12 cellular contexts compared by ENCODE assay signal in the genomic region with DNA sequence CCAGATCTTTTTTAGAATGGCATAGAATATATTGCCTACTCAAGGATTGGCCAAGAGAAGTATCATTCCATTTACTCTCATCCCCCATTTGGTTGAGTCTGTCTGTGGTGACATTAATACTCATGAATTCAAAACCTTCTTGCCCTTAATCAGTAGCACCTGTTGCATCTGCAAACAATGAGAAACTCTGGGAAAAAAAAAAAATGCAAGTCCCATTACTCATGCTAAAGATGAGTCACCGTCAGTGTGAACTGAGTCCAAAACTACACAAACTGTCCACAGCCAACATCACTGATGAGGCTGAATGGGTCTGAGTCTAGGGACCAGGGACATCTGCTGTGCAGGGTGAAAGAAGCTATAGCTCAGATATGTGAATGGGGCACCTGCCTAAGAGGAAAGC.
DNase-seq lines count a peak whose midpoint lies in the region; TF ChIP-seq lines count a peak whose summit lies in the region.
"Had no signal": no experiment of that assay in that cellular context is flagged by ENCODE, and none has a peak within 500 bp of the region (broad histone marks: within the 10 kb centered on the region; RNA-seq: fewer than 3 reads in every experiment).

No MANE protein-coding gene starts in this region.

- H3K79me2 ChIP-seq in neural progenitor cell (ENCODE audit: low read depth) = no peaks in the 10 kb centered on the region

- H3K9ac ChIP-seq in neural progenitor cell = no peak overlapping the region

- no peaks in the 10 kb centered on the region for H3K36me3 Mint-ChIP-seq in neural progenitor cell

- peaks cover 7% of the 10 kb centered on the region for H3K9me3 Mint-ChIP-seq in neural progenitor cell

- H3K4me1 Mint-ChIP-seq in neural progenitor cell = peaks cover 6% of the 10 kb centered on the region
- H3K4me1 Mint-ChIP-seq: activated naive CD8-positive, alpha-beta T cell treated with anti-CD3 and anti-CD28 coated beads, Interleukin-2, amount 50 U/mL, for 24 hours had no signal

- H3K36me3 ChIP-seq in kidney epithelial cell (ENCODE audit: control insufficient read depth, insufficient read depth, low read length) (no peaks in the 10 kb centered on the region), neural progenitor cell (no peaks in the 10 kb centered on the region)
- H3K36me3 ChIP-seq: stomach had no signal

- no peaks in the 10 kb centered on the region for H3K27me3 Mint-ChIP-seq in neural progenitor cell (ENCODE audit: insufficient read depth, low read depth)

- no peak overlapping the region for H3K4me2 ChIP-seq in neural progenitor cell

- no peak overlapping the region for H3K27ac ChIP-seq in neural progenitor cell
- H3K27ac ChIP-seq: stomach had no signal

- H3K4me3 Mint-ChIP-seq in neural progenitor cell = no peak overlapping the region
- H3K4me3 Mint-ChIP-seq: activated naive CD8-positive, alpha-beta T cell treated with anti-CD3 and anti-CD28 coated beads, Interleukin-2, amount 50 U/mL, for 24 hours had no signal

- H3K27me3 ChIP-seq in kidney epithelial cell (ENCODE audit: control insufficient read depth, insufficient read depth, low read length) (no peaks in the 10 kb centered on the region), neural progenitor cell (no peaks in the 10 kb centered on the region)
- H3K27me3 ChIP-seq: stomach had no signal

- H4K20me1 ChIP-seq in neural progenitor cell (ENCODE audit: low read depth) = no peaks in the 10 kb centered on the region

- H3K9me3 ChIP-seq in neural progenitor cell (ENCODE audit: low read depth) = no peaks in the 10 kb centered on the region

- H2AFZ ChIP-seq in neural progenitor cell (replicated peaks) = no peak overlapping the region

- TF ChIP-seq CTCF in kidney epithelial cell (IDR thresholded peaks at IDR 0.05; ENCODE audit: insufficient read depth, low read length, poor library complexity, severe bottlenecking) (no peak), neural progenitor cell (IDR thresholded peaks at IDR 0.05) (no peak)

- no peak overlapping the region for H3K27ac Mint-ChIP-seq in neural progenitor cell
- H3K27ac Mint-ChIP-seq: activated naive CD8-positive, alpha-beta T cell treated with anti-CD3 and anti-CD28 coated beads, Interleukin-2, amount 50 U/mL, for 24 hours had no signal

- no peaks in the 10 kb centered on the region for H3K4me1 ChIP-seq in neural progenitor cell
- H3K4me1 ChIP-seq: stomach had no signal

- H3K4me3 ChIP-seq in kidney epithelial cell (ENCODE audit: low read depth, low read length) (no peak overlapping the region), neural progenitor cell (no peak overlapping the region)
- H3K4me3 ChIP-seq: stomach had no signal

- H3F3A ChIP-seq in neural progenitor cell (ENCODE audit: low read depth) = no peaks in the 10 kb centered on the region

- DNase-seq in DMS53 (lab: John Stamatoyannopoulos, UW) (peak; percentile 96), M059J (ENCODE audit: low read depth) (peak; percentile 91), astrocyte of the hippocampus (ENCODE audit: low read depth, low spot score) (peak; percentile 50), kidney epithelial cell (ENCODE audit: low read depth) (peak; percentile 68), neural progenitor cell (ENCODE audit: low spot score) (no peak), NCI-H1048 (lab: John Stamatoyannopoulos, UW) (no peak)
- DNase-seq in stimulated activated CD4-positive, alpha-beta T cell treated with anti-CD3 and anti-CD28 coated beads, Interleukin-1b, Interleukin-23, amount 100 ng/mL, for 48 hours = no peak
- DNase-seq in stimulated activated CD4-positive, alpha-beta T cell treated with anti-CD3 and anti-CD28 coated beads, Interleukin-2, amount 100 ng/mL, for 48 hours = no peak
- DNase-seq: activated naive CD8-positive, alpha-beta T cell treated with anti-CD3 and anti-CD28 coated beads, Interleukin-2, amount 50 U/mL, for 24 hours; NCI-H2171; SIG-M5; stomach had no signal

Comparison
In these comparisons a context has a peak if more than half of its experiments do, and no peak if none do; other contexts are left out.
1. DNase-seq: peak in DMS53 (single experiment), M059J (single experiment), astrocyte of the hippocampus (single experiment) and kidney epithelial cell (single experiment); none in stimulated activated CD4-positive, alpha-beta T cell treated with anti-CD3 and anti-CD28 coated beads, Interleukin-1b, Interleukin-23, amount 100 ng/mL, for 48 hours (single experiment), neural progenitor cell (single experiment), stimulated activated CD4-positive, alpha-beta T cell treated with anti-CD3 and anti-CD28 coated beads, Interleukin-2, amount 100 ng/mL, for 48 hours (0 of 2) and NCI-H1048 (single experiment).